In the genomic region with DNA sequence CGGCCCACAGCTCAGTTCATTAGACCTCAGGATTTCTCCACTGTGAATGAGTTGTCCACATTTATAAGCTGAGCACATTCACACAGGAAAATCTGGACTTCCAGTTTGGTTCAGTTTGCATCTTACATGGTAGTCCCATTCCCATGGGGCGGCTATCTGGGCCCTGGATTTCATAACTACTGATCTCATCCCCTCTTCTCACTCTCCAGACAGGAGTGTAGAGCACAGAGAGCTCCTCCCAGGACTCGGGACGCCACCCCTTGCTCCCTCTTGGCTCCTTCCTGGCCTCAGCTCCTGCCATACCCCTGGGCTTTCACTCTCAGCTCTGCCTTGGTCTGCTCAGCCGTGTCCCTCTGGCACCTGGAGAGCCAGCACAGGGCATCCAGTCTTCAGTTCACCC, we compare ENCODE assay signal across 26 cellular contexts.
DNase-seq lines count a peak whose midpoint lies in the region; ATAC-seq and TF ChIP-seq lines count a peak whose summit lies in the region.
"Had no signal": no experiment of that assay in that cellular context is flagged by ENCODE, and none has a peak within 500 bp of the region (broad histone marks: within the 10 kb centered on the region; RNA-seq: fewer than 3 reads in every experiment).

No MANE protein-coding gene starts in this region.

- H3K79me2 ChIP-seq in OCI-LY7 (ENCODE audit: insufficient read depth, low read depth, low read length): no peaks in the 10 kb centered on the region

- peaks cover 10% of the 10 kb centered on the region for H3K27me3 Mint-ChIP-seq in nephron progenitor cell (ENCODE audit: low read depth, poor library complexity)

- H2AFZ ChIP-seq in OCI-LY7 (ENCODE audit: low read length): no peak overlapping the region

- no peak overlapping the region for H3K4me3 Mint-ChIP-seq in nephron progenitor cell
- H3K4me3 Mint-ChIP-seq: B cell; CD14-positive monocyte; CD4-positive, alpha-beta memory T cell; CD4-positive, CD25-positive, alpha-beta regulatory T cell; CD8-positive, alpha-beta memory T cell had no signal

- no peaks in the 10 kb centered on the region for H3K9me2 ChIP-seq in OCI-LY7 (ENCODE audit: insufficient read depth, low read length)

- WGBS in spleen, 5 donors: 55 to 82% (median 73%) methylated on average over 5 of the region's 5 CpGs

- H3K27me3 ChIP-seq in right atrium auricular region: no peaks in the 10 kb centered on the region
- no peaks in the 10 kb centered on the region for H3K27me3 ChIP-seq in BLaER1
- peaks cover 0 to 26% (median 0%) of the 10 kb centered on the region in 7 donors for H3K27me3 ChIP-seq in spleen (replicated peaks in 1 of 7)

- no peak for TF ChIP-seq POLR2A in spleen (IDR thresholded peaks at IDR 0.05)

- H3K4me1 ChIP-seq in right atrium auricular region (no peaks in the 10 kb centered on the region), BLaER1 (peaks cover 35% of the 10 kb centered on the region), spleen (peaks cover 0 to 31% (median 7%) of the 10 kb centered on the region in 6 donors), OCI-LY7 (ENCODE audit: insufficient read depth, low read length, poor library complexity, severe bottlenecking) (no peaks in the 10 kb centered on the region)
- H3K4me1 ChIP-seq: A549 had no signal

- no peak overlapping the region for H3K9ac ChIP-seq in BLaER1

- POLR2A ChIA-PET in OCI-LY7 (lab: Charles Lee): no interaction called here

- H3K4me3 ChIP-seq in right atrium auricular region (no peak overlapping the region), BLaER1 (no peak overlapping the region), spleen (no peak overlapping the region), OCI-LY7 (ENCODE audit: low read depth, low read length, poor library complexity, severe bottlenecking) (no peak overlapping the region)
- H3K4me3 ChIP-seq: A549, GM12878 had no signal

- ATAC-seq in Right ventricle myocardium inferior: peak; percentile 24
- ATAC-seq: A549, GM12878 had no signal

- no peaks in the 10 kb centered on the region for H3K9me3 ChIP-seq in right atrium auricular region
- H3K9me3 ChIP-seq in BLaER1: no peaks in the 10 kb centered on the region
- H3K9me3 ChIP-seq in spleen: no peaks in the 10 kb centered on the region
- no peaks in the 10 kb centered on the region for H3K9me3 ChIP-seq in OCI-LY7 (ENCODE audit: low read length)
- H3K9me3 ChIP-seq: A549 had no signal

- no peak for TF ChIP-seq CTCF in right atrium auricular region (IDR thresholded peaks at IDR 0.05)
- TF ChIP-seq CTCF in nephron progenitor cell (IDR thresholded peaks at IDR 0.05): no peak
- TF ChIP-seq CTCF in spleen (IDR thresholded peaks at IDR 0.05 in 8 of 11, conservative IDR thresholded peaks at IDR 0.05 in 3 of 11): no peak
- no peak for TF ChIP-seq CTCF in OCI-LY7 (conservative IDR thresholded peaks at IDR 0.05; ENCODE audit: low read length)

- peaks cover 49% of the 10 kb centered on the region for H3K4me1 Mint-ChIP-seq in nephron progenitor cell
- H3K4me1 Mint-ChIP-seq: B cell; CD14-positive monocyte; CD4-positive, alpha-beta memory T cell; CD4-positive, CD25-positive, alpha-beta regulatory T cell; CD8-positive, alpha-beta memory T cell had no signal

- intact Hi-C loops in Right ventricle myocardium inferior (cut with DNase I) (no loop called here), spleen (cut with DNase I; ENCODE audit: low total_unique reads) (no loop called here), OCI-LY7 (cut with micrococcal nuclease; ENCODE audit: unreplicated experiment) (no loop called here)

- peak overlapping the region; percentile 5; the same call in 1 of the 2 replicates for H3K4me2 ChIP-seq in BLaER1
- H3K4me2 ChIP-seq in OCI-LY7 (ENCODE audit: low read length): no peak overlapping the region
- H3K4me2 ChIP-seq: A549 had no signal

- H3K27ac ChIP-seq in right atrium auricular region (no peak overlapping the region), BLaER1 (no peak overlapping the region), spleen (no peak overlapping the region), OCI-LY7 (ENCODE audit: low read depth, low read length, poor library complexity, severe bottlenecking) (no peak overlapping the region)
- H3K27ac ChIP-seq: 22Rv1, A549 had no signal

- DNase-seq in Right ventricle myocardium inferior (ENCODE audit: missing footprints) (no peak), right atrium auricular region (ENCODE audit: low spot score) (no peak), nephron progenitor cell (no peak), spleen (peak; percentile 48), NCI-H524 (lab: John Stamatoyannopoulos, UW) (no peak), OCI-LY7 (ENCODE audit: low spot score) (no peak), NCI-H2171 treated with DMSO at 0.1 percent for 48 hours (lab: John Stamatoyannopoulos, UW) (no peak)
- DNase-seq: AML-193; C1 segment of cervical spinal cord; CD4-positive, alpha-beta memory T cell; CD4-positive, CD25-positive, alpha-beta regulatory T cell; CD8-positive, alpha-beta memory T cell; COR-L47; DMS 273 treated with DMSO at 0.1 percent for 48 hours; DMS153; DMS53; DMS79; DND-41; EL; GDM1 had no signal

- no TSS peak for BruUV-seq in OCI-LY7 (replicated peaks; lab: Mats Ljungman, UMichigan)

- peak overlapping the region; percentile 45 for H3K27ac Mint-ChIP-seq in nephron progenitor cell
- H3K27ac Mint-ChIP-seq: B cell; CD14-positive monocyte; CD4-positive, CD25-positive, alpha-beta regulatory T cell had no signal

- H3K9me3 Mint-ChIP-seq in nephron progenitor cell: no peaks in the 10 kb centered on the region

- no peaks in the 10 kb centered on the region for H3K36me3 Mint-ChIP-seq in nephron progenitor cell (ENCODE audit: low read depth)
- H3K36me3 Mint-ChIP-seq: CD14-positive monocyte; CD4-positive, alpha-beta memory T cell; CD4-positive, CD25-positive, alpha-beta regulatory T cell; CD8-positive, alpha-beta memory T cell had no signal

- CTCF ChIA-PET in OCI-LY7 (lab: Charles Lee; ENCODE audit: unreplicated experiment): no interaction called here

- H4K20me1 ChIP-seq in BLaER1: no peaks in the 10 kb centered on the region
- H4K20me1 ChIP-seq in OCI-LY7 (ENCODE audit: insufficient read depth, low read length): no peaks in the 10 kb centered on the region

- H3K36me3 ChIP-seq in right atrium auricular region (no peaks in the 10 kb centered on the region), BLaER1 (no peaks in the 10 kb centered on the region), spleen (no peaks in the 10 kb centered on the region), OCI-LY7 (ENCODE audit: insufficient read depth, low read length) (no peaks in the 10 kb centered on the region)
